ENCODE assay signal across 7 cellular contexts in the genomic region with DNA sequence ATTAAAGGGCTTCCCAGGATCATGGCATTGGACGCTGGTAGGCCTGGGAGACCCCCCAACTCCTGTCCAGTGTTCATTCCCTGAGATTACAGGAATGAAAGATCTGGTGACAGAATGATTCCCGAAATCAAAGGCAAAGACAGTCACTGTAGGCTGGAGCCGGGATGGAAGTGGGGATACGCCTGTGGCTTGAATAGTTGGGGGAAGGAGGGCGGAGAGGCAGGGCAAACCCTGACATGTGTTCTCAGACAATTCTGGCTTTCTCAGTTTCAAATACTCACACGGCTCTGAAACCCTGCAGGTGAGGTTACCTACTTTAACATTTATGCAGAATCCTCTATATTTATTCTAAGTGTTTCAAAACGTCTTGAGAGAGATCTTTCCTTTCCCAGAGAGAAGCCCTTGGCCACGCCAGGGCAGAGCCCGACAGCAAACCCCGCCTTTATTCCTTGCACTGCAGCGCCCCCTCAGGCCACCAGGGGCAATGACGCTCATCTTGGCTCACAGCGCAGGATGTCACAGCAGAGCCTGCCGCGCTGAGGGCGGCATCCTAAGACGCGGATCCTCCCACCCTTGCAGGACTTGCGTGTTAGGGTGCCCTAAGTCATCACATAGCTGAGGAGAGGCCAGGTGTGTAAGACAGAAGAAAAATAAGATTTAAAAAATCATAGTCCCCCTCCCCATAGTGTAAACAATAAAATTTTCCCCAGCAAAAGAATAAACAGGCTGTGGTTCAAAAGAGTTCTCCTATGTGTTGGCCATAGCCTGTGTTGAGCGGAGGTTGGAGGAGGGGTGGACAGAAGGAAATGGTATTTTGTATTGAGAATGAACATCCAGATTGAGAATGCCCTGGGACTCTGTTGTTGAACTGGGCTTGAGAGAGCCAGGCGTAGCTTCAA.
DNase-seq lines count a peak whose midpoint lies in the region; ATAC-seq and TF ChIP-seq lines count a peak whose summit lies in the region.

No MANE protein-coding gene starts in this region.

- peak; percentile 85 for ATAC-seq in GM21526 (IDR thresholded peaks at IDR 0.05; ENCODE audit: low FRiP score, unreplicated experiment)

- H3K27ac ChIP-seq in Peyer's patch (no peak overlapping the region), brain microvascular endothelial cell (no peak overlapping the region)

- in situ Hi-C loops in brain microvascular endothelial cell (cut with HindIII; ENCODE audit: low pct_ligation_motif_present, low sequenced_read_pairs) = no loop called here

- no peaks in the 10 kb centered on the region for H3K36me3 ChIP-seq in Peyer's patch
- H3K36me3 ChIP-seq in brain microvascular endothelial cell (replicated peaks) = no peaks in the 10 kb centered on the region

- DNase-seq in GM04503 (ENCODE audit: low read depth) = peak; percentile 5
- DNase-seq in HT1080 (ENCODE audit: low read depth) = peak; percentile 27
- DNase-seq in Peyer's patch = peak in 2 of 3 donors; percentile 82 to 85
- DNase-seq in brain microvascular endothelial cell = peak; percentile 34
- DNase-seq in islet precursor cell = peak; percentile 87
- peak; percentile 58 for DNase-seq in stimulated activated CD4-positive, alpha-beta T cell treated with anti-CD3 and anti-CD28 coated beads, Interleukin-1b, Interleukin-23, amount 100 ng/mL, for 48 hours

- H3K4me3 ChIP-seq in Peyer's patch = no peak overlapping the region
- H3K4me3 ChIP-seq in brain microvascular endothelial cell (ENCODE audit: low read depth, low read length) = no peak overlapping the region

- TF ChIP-seq CTCF in Peyer's patch (IDR thresholded peaks at IDR 0.05) (peak in 5 of 6 experiments; percentile 53 to 93 (median 90)), brain microvascular endothelial cell (IDR thresholded peaks at IDR 0.05; ENCODE audit: low read depth, low read length, missing control alignments) (peak; percentile 96)

- no peaks in the 10 kb centered on the region for H3K9me3 ChIP-seq in Peyer's patch

- TF ChIP-seq POLR2A in Peyer's patch (IDR thresholded peaks at IDR 0.05) = no peak

- H3K27me3 ChIP-seq in Peyer's patch (no peaks in the 10 kb centered on the region), brain microvascular endothelial cell (replicated peaks) (no peaks in the 10 kb centered on the region)

- H3K4me1 ChIP-seq in Peyer's patch = no peaks in the 10 kb centered on the region

Comparison
In these comparisons a context has a peak if more than half of its experiments do, and no peak if none do; other contexts are left out.
1. DNase-seq: peak in every context shown above with its lines; median percentile 87 in islet precursor cell; 84 in Peyer's patch; 58 in stimulated activated CD4-positive, alpha-beta T cell treated with anti-CD3 and anti-CD28 coated beads, Interleukin-1b, Interleukin-23, amount 100 ng/mL, for 48 hours; 34 in brain microvascular endothelial cell; 27 in HT1080; 5 in GM04503.